ENCODE assay signal across 11 cellular contexts in genomic region chr12:12749433-12749832, GRCh38. TPM values are rescaled to one million over a fixed set of nuclear protein-coding genes. Genes with fewer than 3 reads are reported as not detected.
DNase-seq lines count a peak whose midpoint lies in the region; ATAC-seq, FAIRE-seq and TF ChIP-seq lines count a peak whose summit lies in the region.
"Had no signal": no experiment of that assay in that cellular context is flagged by ENCODE, and none has a peak within 500 bp of the region (broad histone marks: within the 10 kb centered on the region; RNA-seq: fewer than 3 reads in every experiment).

No MANE protein-coding gene starts in this region.

- H3K36me3 Mint-ChIP-seq in WTC11 = no peaks in the 10 kb centered on the region
- no peaks in the 10 kb centered on the region for H3K36me3 Mint-ChIP-seq in activated CD8-positive, alpha-beta T cell treated with anti-CD3 and anti-CD28 coated beads for 36 hours (ENCODE audit: low read depth)

- no peak overlapping the region for H3K4me3 Mint-ChIP-seq in WTC11
- no peak overlapping the region for H3K4me3 Mint-ChIP-seq in activated CD8-positive, alpha-beta T cell treated with anti-CD3 and anti-CD28 coated beads for 36 hours

- peak overlapping the region in 1 of 3 donors; percentile 50 for H3K9ac ChIP-seq in skeletal muscle tissue (ENCODE audit: low read depth in 1 of 3, low read length in 3 of 3)
- H3K9ac ChIP-seq: parathyroid adenoma had no signal

- CTCF ChIA-PET in WTC11 (lab: Charles Lee) = interaction anchor here (1.1 kb wide), 1 partner anchor 12 kb away, joined by 4 read pairs; no protein-coding TSS in a partner anchor
- CTCF ChIA-PET in activated CD8-positive, alpha-beta T cell treated with anti-CD3 and anti-CD28 coated beads for 36 hours (lab: Charles Lee) = interaction anchor here (4.4 kb wide), 1 partner anchor 12 kb away, joined by 24 read pairs; no protein-coding TSS in a partner anchor

- H3K36me3 ChIP-seq in skeletal muscle tissue (ENCODE audit: control insufficient read depth in 3 of 3, insufficient read depth in 3 of 3, low read length in 3 of 3) = no peaks in the 10 kb centered on the region

- intact Hi-C loops in activated CD8-positive, alpha-beta T cell treated with anti-CD3 and anti-CD28 coated beads for 36 hours (cut with micrococcal nuclease) = no loop called here

- H3K4me1 ChIP-seq in skeletal muscle tissue (ENCODE audit: control insufficient read depth in 3 of 3, insufficient read depth in 3 of 3, low read length in 3 of 3) = peaks cover 0 to 3% (median 0%) of the 10 kb centered on the region in 3 donors
- H3K4me1 ChIP-seq: parathyroid adenoma had no signal

- TF ChIP-seq CTCF in WTC11 (IDR thresholded peaks at IDR 0.05) = no peak
- no peak for TF ChIP-seq CTCF in activated CD8-positive, alpha-beta T cell treated with anti-CD3 and anti-CD28 coated beads for 36 hours (IDR thresholded peaks at IDR 0.05)

- no peak for TF ChIP-seq POLR2A in GM12891 (IDR thresholded peaks at IDR 0.05; ENCODE audit: low read depth, low read length)

- peak; percentile 20 for FAIRE-seq in GM12891 (lab: Jason Lieb, UNC)

- no peaks in the 10 kb centered on the region for H3K27me3 ChIP-seq in skeletal muscle tissue (ENCODE audit: control insufficient read depth in 3 of 3, insufficient read depth in 3 of 3, low read length in 3 of 3)

- H3K4me3 ChIP-seq in skeletal muscle tissue (ENCODE audit: low read length in 3 of 3) = peak overlapping the region in 2 of 3 donors; percentile 11 to 13

- peaks cover 8% of the 10 kb centered on the region; the same call in 1 of the 2 replicates for H3K4me1 Mint-ChIP-seq in WTC11
- no peaks in the 10 kb centered on the region for H3K4me1 Mint-ChIP-seq in activated CD8-positive, alpha-beta T cell treated with anti-CD3 and anti-CD28 coated beads for 36 hours (ENCODE audit: low read depth)

- POLR2A ChIA-PET in WTC11 (lab: Charles Lee) = no interaction called here
- POLR2A ChIA-PET in activated CD8-positive, alpha-beta T cell treated with anti-CD3 and anti-CD28 coated beads for 36 hours (lab: Charles Lee) = no interaction called here

- DNase-seq in GM12891 (ENCODE audit: insufficient read length, low spot score) = no peak
- DNase-seq in WTC11 (ENCODE audit: low spot score) = no peak
- DNase-seq in inferior parietal cortex (ENCODE audit: extremely low spot score) = peak; percentile 36
- DNase-seq in middle frontal gyrus (ENCODE audit: extremely low spot score, low spot score) = no peak
- no peak for DNase-seq in NCI-H1694 (lab: John Stamatoyannopoulos, UW)
- DNase-seq in NCI-H446 (lab: John Stamatoyannopoulos, UW) = no peak
- no peak for DNase-seq in activated CD8-positive, alpha-beta T cell treated with anti-CD3 and anti-CD28 coated beads for 36 hours
- DNase-seq: activated CD4-positive, alpha-beta T cell treated with anti-CD3 and anti-CD28 coated beads, Interleukin-2, amount 50 U/mL, for 4 hours; islet precursor cell had no signal

- peak overlapping the region; percentile 8 for H3K27ac ChIP-seq in skeletal muscle tissue (ENCODE audit: low read depth, low read length)
- H3K27ac ChIP-seq: parathyroid adenoma had no signal

- ATAC-seq in WTC11 = peak; percentile 16; the same call in 1 of the 2 replicates
- no peak for ATAC-seq in activated CD8-positive, alpha-beta T cell treated with anti-CD3 and anti-CD28 coated beads for 36 hours

- peaks cover 3% of the 10 kb centered on the region; the same call in 1 of the 2 replicates for H3K27me3 Mint-ChIP-seq in WTC11 (ENCODE audit: low read depth)
- no peaks in the 10 kb centered on the region for H3K27me3 Mint-ChIP-seq in activated CD8-positive, alpha-beta T cell treated with anti-CD3 and anti-CD28 coated beads for 36 hours

- H3K9me3 ChIP-seq in skeletal muscle tissue (ENCODE audit: control insufficient read depth in 3 of 3, low read length in 3 of 3) = no peaks in the 10 kb centered on the region

- no peak overlapping the region for H3K27ac Mint-ChIP-seq in WTC11
- no peak overlapping the region for H3K27ac Mint-ChIP-seq in activated CD8-positive, alpha-beta T cell treated with anti-CD3 and anti-CD28 coated beads for 36 hours

- 0 out of 2 replicates have a peak, but pooled peaks cover 3% of the 10 kb centered on the region for H3K9me3 Mint-ChIP-seq in WTC11
- no peaks in the 10 kb centered on the region for H3K9me3 Mint-ChIP-seq in activated CD8-positive, alpha-beta T cell treated with anti-CD3 and anti-CD28 coated beads for 36 hours

TF ChIP-seq in GM12891, 5 proteins besides CTCF, POLR2A, EP300 and RAD21:
- no peak for TF ChIP-seq TAF1 (IDR thresholded peaks at IDR 0.05; ENCODE audit: low read depth, low read length)
- TF ChIP-seq POU2F2 (IDR thresholded peaks at IDR 0.05; ENCODE audit: low read depth, low read length) = no peak
- TF ChIP-seq PAX5 (IDR thresholded peaks at IDR 0.05; ENCODE audit: insufficient read depth, low read length, severe bottlenecking) = no peak
- TF ChIP-seq SPI1 (IDR thresholded peaks at IDR 0.05; ENCODE audit: low read depth, low read length) = no peak
- no peak for TF ChIP-seq POLR2AphosphoS5 (IDR thresholded peaks at IDR 0.05; ENCODE audit: low read depth, low read length)
TF ChIP-seq in GM12891: peak in this region for 0.

TF ChIP-seq in WTC11, 78 proteins besides CTCF, POLR2A, EP300 and RAD21:
- no peak for TF ChIP-seq OVOL2 (CRISPR knock-in tag; IDR thresholded peaks at IDR 0.05; ENCODE audit: borderline replicate concordance)
- peak; percentile 68 for TF ChIP-seq NFYB (CRISPR knock-in tag; conservative IDR thresholded peaks at IDR 0.05; ENCODE audit: low read depth)
TF ChIP-seq in WTC11: peak in this region for 1.

RNA-seq across cellular contexts. Expression of gene CDKN1B, which starts 32.3 kb away (rescaled TPM):
- polyA plus RNA-seq in GM12891 (2012; ENCODE audit: low read depth, missing spikeins) = 11.8 TPM
- total RNA-seq in WTC11 (2021) = 34.2 to 38.4 TPM (median 34.8 TPM) in 3 replicates
- 62.1 TPM for total RNA-seq in skeletal muscle tissue
- 10 to 100 TPM; 39.9 to 40.8 TPM for total RNA-seq in activated CD8-positive, alpha-beta T cell treated with anti-CD3 and anti-CD28 coated beads for 36 hours

RNA-seq across cellular contexts. Expression of gene APOLD1, which starts 36.0 kb away (rescaled TPM):
- polyA plus RNA-seq in GM12891 (2012; ENCODE audit: low read depth, missing spikeins) = 2.5 TPM
- total RNA-seq in WTC11 (2021) = 0.44 to 1.1 TPM (median 0.62 TPM) in 3 replicates
- total RNA-seq in skeletal muscle tissue = 9.9 TPM
- total RNA-seq in activated CD8-positive, alpha-beta T cell treated with anti-CD3 and anti-CD28 coated beads for 36 hours = 1 to 10 TPM; 5.7 to 6.3 TPM

RNA-seq across cellular contexts. Expression of gene GPR19, which starts 53.5 kb away (rescaled TPM):
- polyA plus RNA-seq in GM12891 (2012; ENCODE audit: low read depth, missing spikeins) = 1.4 TPM
- total RNA-seq in WTC11 (2021) (10.4 to 16.4 TPM (median 14.2 TPM) in 3 replicates), skeletal muscle tissue (0.52 TPM)
- 10 to 100 TPM; 17.3 to 17.6 TPM for total RNA-seq in activated CD8-positive, alpha-beta T cell treated with anti-CD3 and anti-CD28 coated beads for 36 hours
